In genomic region chr5:39640552-39640951, GRCh38 we compare ENCODE assay signal across 13 cellular contexts.
DNase-seq lines count a peak whose midpoint lies in the region; ATAC-seq and TF ChIP-seq lines count a peak whose summit lies in the region.
"Had no signal": no experiment of that assay in that cellular context is flagged by ENCODE, and none has a peak within 500 bp of the region (broad histone marks: within the 10 kb centered on the region; RNA-seq: fewer than 3 reads in every experiment).

No MANE protein-coding gene starts in this region.

- no peak overlapping the region for H2BK5ac ChIP-seq in mesenchymal stem cell (ENCODE audit: low read depth, low read length, poor library complexity, severe bottlenecking)

- H3K4me3 Mint-ChIP-seq in Caco-2 (ENCODE audit: unreplicated experiment) = no peak overlapping the region

- TF ChIP-seq CTCF in Caco-2 (IDR thresholded peaks at IDR 0.05; ENCODE audit: insufficient read depth in 1 of 2, low read depth in 1 of 2, low read length in 1 of 2, severe bottlenecking in 1 of 2, unreplicated experiment in 1 of 2) (no peak), lower lobe of right lung (IDR thresholded peaks at IDR 0.05) (no peak)

- WGBS in mesenchymal stem cell = 95% methylated on average over 1 of the region's 1 CpG

- H3K27ac Mint-ChIP-seq in Caco-2 (ENCODE audit: unreplicated experiment) = no peak overlapping the region

- no peak overlapping the region for H3K18ac ChIP-seq in mesenchymal stem cell (ENCODE audit: low read depth in 1 of 2, low read length in 2 of 2)

- H3K27ac ChIP-seq in lower lobe of right lung (no peak overlapping the region), mesenchymal stem cell (ENCODE audit: low read length, poor library complexity, severe bottlenecking) (no peak overlapping the region)
- H3K27ac ChIP-seq: esophagus muscularis mucosa, WERI-Rb-1 had no signal

- H3K4me3 ChIP-seq in Caco-2 (ENCODE audit: low read depth, low read length) (no peak overlapping the region), lower lobe of right lung (no peak overlapping the region), mesenchymal stem cell (ENCODE audit: insufficient read depth in 1 of 2, low read depth in 1 of 2, low read length in 2 of 2) (no peak overlapping the region)
- H3K4me3 ChIP-seq: esophagus muscularis mucosa had no signal

- H3K23ac ChIP-seq in mesenchymal stem cell (ENCODE audit: low read length in 2 of 2) = no peak overlapping the region

- no peaks in the 10 kb centered on the region for H3K79me1 ChIP-seq in mesenchymal stem cell (replicated peaks; ENCODE audit: low read length, poor library complexity, severe bottlenecking)

- H3K4me1 ChIP-seq in Caco-2 (no peaks in the 10 kb centered on the region), lower lobe of right lung (no peaks in the 10 kb centered on the region), mesenchymal stem cell (ENCODE audit: control insufficient read depth, insufficient read depth, low read depth, low read length) (no peaks in the 10 kb centered on the region)
- H3K4me1 ChIP-seq: esophagus muscularis mucosa had no signal

- H2BK12ac ChIP-seq in mesenchymal stem cell (ENCODE audit: low read length in 2 of 2) = no peak overlapping the region

- no TSS peak for BruUV-seq in Caco-2 (replicated peaks; lab: Mats Ljungman, UMichigan)

- no peaks in the 10 kb centered on the region for H3K27me3 ChIP-seq in Caco-2 (replicated peaks; ENCODE audit: control insufficient read depth, insufficient read depth, low read length)
- no peaks in the 10 kb centered on the region for H3K27me3 ChIP-seq in lower lobe of right lung (ENCODE audit: low read depth)
- no peaks in the 10 kb centered on the region for H3K27me3 ChIP-seq in mesenchymal stem cell (ENCODE audit: control insufficient read depth in 1 of 2, insufficient read depth in 1 of 2, low read length in 2 of 2)
- H3K27me3 ChIP-seq: esophagus muscularis mucosa had no signal

- no peak overlapping the region for H4K91ac ChIP-seq in mesenchymal stem cell (ENCODE audit: low read length)

- intact Hi-C loops in Caco-2 (cut with micrococcal nuclease; ENCODE audit: unreplicated experiment) (no loop called here), lower lobe of right lung (cut with DNase I) (no loop called here)

- H3K4ac ChIP-seq in mesenchymal stem cell (ENCODE audit: low read depth in 1 of 2, low read length in 2 of 2) = no peak overlapping the region

- ATAC-seq in GM18858 (IDR thresholded peaks at IDR 0.05; ENCODE audit: unreplicated experiment) = peak; percentile 95
- ATAC-seq in GM21381 (IDR thresholded peaks at IDR 0.05; ENCODE audit: unreplicated experiment) = peak; percentile 72
- peak; percentile 98 for ATAC-seq in HG02884 (IDR thresholded peaks at IDR 0.05; ENCODE audit: unreplicated experiment)
- peak; percentile 87 for ATAC-seq in HG03469 (IDR thresholded peaks at IDR 0.05; ENCODE audit: unreplicated experiment)
- ATAC-seq in lower lobe of right lung = no peak

- H3K36me3 Mint-ChIP-seq in Caco-2 (ENCODE audit: insufficient read depth, unreplicated experiment) = no peaks in the 10 kb centered on the region

- H3K9me3 Mint-ChIP-seq in Caco-2 (ENCODE audit: unreplicated experiment) = peaks cover 8% of the 10 kb centered on the region

- no peaks in the 10 kb centered on the region for H3K4me1 Mint-ChIP-seq in Caco-2 (ENCODE audit: low read depth, unreplicated experiment)

- H3K9me3 ChIP-seq in Caco-2 (no peaks in the 10 kb centered on the region), lower lobe of right lung (no peaks in the 10 kb centered on the region), mesenchymal stem cell (ENCODE audit: control insufficient read depth, low read length) (no peaks in the 10 kb centered on the region)
- H3K9me3 ChIP-seq: esophagus muscularis mucosa had no signal

- no peak overlapping the region for H2BK120ac ChIP-seq in mesenchymal stem cell (ENCODE audit: low read depth, low read length)

- no peak overlapping the region for H3K14ac ChIP-seq in mesenchymal stem cell (ENCODE audit: low read length in 2 of 2)

- no peak overlapping the region for H3K4me2 ChIP-seq in mesenchymal stem cell (ENCODE audit: low read length, poor library complexity, severe bottlenecking)

- DNase-seq in HCEC 1CT (no peak), Caco-2 (no peak), lower lobe of right lung (no peak), mesenchymal stem cell (no peak)
- DNase-seq: activated CD8-positive, alpha-beta memory T cell treated with anti-CD3 and anti-CD28 coated beads, Interleukin-2, amount 50 U/mL, for 48 hours; SHP77; stimulated activated CD8-positive, alpha-beta memory T cell treated with anti-CD3 and anti-CD28 coated beads, Interleukin-4, amount 100 ng/mL, for 48 hours; WERI-Rb-1 had no signal

- no peak overlapping the region for H2AK5ac ChIP-seq in mesenchymal stem cell (ENCODE audit: low read length, severe bottlenecking)

- CTCF ChIA-PET in Caco-2 (lab: Charles Lee) = no interaction called here

- H3K36me3 ChIP-seq in Caco-2 (ENCODE audit: control insufficient read depth, insufficient read depth, low read length) (no peaks in the 10 kb centered on the region), lower lobe of right lung (no peaks in the 10 kb centered on the region), mesenchymal stem cell (ENCODE audit: control insufficient read depth in 1 of 2, insufficient read depth in 2 of 2, low read depth in 1 of 2, low read length in 2 of 2) (no peaks in the 10 kb centered on the region)
- H3K36me3 ChIP-seq: esophagus muscularis mucosa, WERI-Rb-1 had no signal

- no peak overlapping the region for H2AFZ ChIP-seq in mesenchymal stem cell (ENCODE audit: low read depth, low read length)

- H4K8ac ChIP-seq in mesenchymal stem cell (ENCODE audit: low read length) = no peak overlapping the region

- no peak overlapping the region for H3K9ac ChIP-seq in mesenchymal stem cell (ENCODE audit: low read length)

- no peaks in the 10 kb centered on the region for H3K27me3 Mint-ChIP-seq in Caco-2 (ENCODE audit: insufficient read depth, unreplicated experiment)

- POLR2A ChIA-PET in Caco-2 (lab: Charles Lee) = no interaction called here

- no peak overlapping the region for H2BK15ac ChIP-seq in mesenchymal stem cell (ENCODE audit: low read depth, poor library complexity, severe bottlenecking)

Comparison
In these comparisons a context has a peak if more than half of its experiments do, and no peak if none do; other contexts are left out.
1. ATAC-seq: peak in GM18858 (single experiment), GM21381 (single experiment), HG02884 (single experiment) and HG03469 (single experiment); none in lower lobe of right lung (0 of 2).